20 cellular contexts compared by ENCODE assay signal in the genomic region with DNA sequence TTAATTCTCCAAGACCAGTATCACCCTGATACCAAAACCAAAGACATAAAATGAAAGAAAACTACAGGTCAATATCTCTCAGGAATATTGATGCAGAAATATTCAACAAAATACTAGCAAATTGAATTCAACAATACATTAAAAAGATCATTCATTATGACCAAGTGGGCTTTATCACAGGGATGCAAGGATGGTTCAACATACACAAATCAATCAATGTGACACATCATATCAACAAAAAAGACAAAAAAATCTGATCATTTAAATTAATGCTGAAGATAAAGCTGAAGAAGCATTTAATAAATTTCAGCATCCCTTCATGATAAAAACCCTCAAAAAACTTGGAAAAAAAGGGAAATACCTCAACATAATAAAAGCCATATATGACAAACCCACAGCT.
"Had no signal": no experiment of that assay in that cellular context is flagged by ENCODE, and none has a peak within 500 bp of the region (broad histone marks: within the 10 kb centered on the region; RNA-seq: fewer than 3 reads in every experiment).

No MANE protein-coding gene starts in this region.

- H3K36me3 ChIP-seq: esophagus muscularis mucosa, gastroesophageal sphincter, heart left ventricle, left lung, lower lobe of right lung had no signal

- H3K4me3 ChIP-seq: coronary artery, dorsolateral prefrontal cortex, esophagus muscularis mucosa, gastroesophageal sphincter, heart left ventricle, hepatocyte, left lung, lower lobe of right lung, mucosa of descending colon had no signal

- DNase-seq: dermis blood vessel endothelial cell; dorsolateral prefrontal cortex; effector CD4-positive, alpha-beta T cell; effector memory CD4-positive, alpha-beta T cell; foreskin keratinocyte; heart left ventricle; hypothalamus; immature natural killer cell; islet precursor cell; left cardiac atrium; left lung; left ventricle myocardium superior; lower lobe of right lung; mesenchymal stem cell; mucosa of descending colon; naive B cell had no signal

- H3K9me3 ChIP-seq: gastroesophageal sphincter, lower lobe of right lung, mucosa of descending colon had no signal

- H3K4me2 ChIP-seq: hepatocyte had no signal

- H3K4me1 ChIP-seq: esophagus muscularis mucosa, foreskin keratinocyte, gastroesophageal sphincter, heart left ventricle, left lung, lower lobe of right lung had no signal

- ATAC-seq: foreskin keratinocyte, gastroesophageal sphincter, heart left ventricle, left cardiac atrium, left lung, left ventricle myocardium superior, lower lobe of right lung, mucosa of descending colon had no signal

- H3K79me2 ChIP-seq: hepatocyte had no signal

- H2AFZ ChIP-seq: hepatocyte had no signal

- H3K27me3 ChIP-seq: esophagus muscularis mucosa, foreskin keratinocyte, gastroesophageal sphincter, heart left ventricle, hepatocyte, left lung had no signal

- H3K27ac ChIP-seq: coronary artery, dorsolateral prefrontal cortex, esophagus muscularis mucosa, foreskin keratinocyte, gastroesophageal sphincter, heart left ventricle, hepatocyte, left lung, lower lobe of right lung had no signal
